Comparison of ENCODE assay signal across 11 cellular contexts in the genomic region with DNA sequence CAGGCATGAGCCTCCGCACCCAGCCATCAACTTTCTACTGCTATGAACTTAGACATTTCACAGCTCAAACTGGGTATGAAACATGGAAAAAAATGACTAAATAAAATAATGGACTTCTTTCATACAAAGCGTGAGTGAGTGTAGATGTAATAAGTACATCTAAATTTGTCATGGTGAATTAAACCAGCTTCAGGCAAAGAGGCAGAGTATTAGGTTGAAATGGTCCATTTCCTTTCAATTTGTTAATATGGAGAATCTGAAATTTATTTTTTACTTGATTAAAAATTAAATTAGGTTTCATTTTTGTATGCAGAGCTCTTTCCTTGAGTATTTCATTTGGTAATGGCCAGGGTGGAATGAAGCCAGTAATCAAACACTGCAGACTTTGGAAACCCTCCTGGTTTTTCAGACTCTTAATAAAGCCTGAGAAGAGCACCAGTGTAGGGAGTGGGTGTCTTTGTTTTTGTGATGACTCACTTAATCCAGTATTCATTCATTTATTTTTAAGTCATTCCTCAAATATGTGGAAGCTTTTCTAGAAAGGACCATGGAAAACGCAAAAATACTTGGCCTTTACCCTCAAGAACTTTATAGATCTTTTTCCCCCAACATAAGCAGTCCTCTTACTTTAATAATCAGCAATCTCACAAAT. TPM values are rescaled to one million over a fixed set of nuclear protein-coding genes. Genes with fewer than 3 reads are reported as not detected.
DNase-seq lines count a peak whose midpoint lies in the region; ATAC-seq and TF ChIP-seq lines count a peak whose summit lies in the region.
"Had no signal": no experiment of that assay in that cellular context is flagged by ENCODE, and none has a peak within 500 bp of the region (broad histone marks: within the 10 kb centered on the region; RNA-seq: fewer than 3 reads in every experiment).

No MANE protein-coding gene starts in this region.

- intact Hi-C loops in transverse colon (cut with DNase I; ENCODE audit: low total_unique reads) = no loop called here

- H3K27ac ChIP-seq in caudate nucleus (ENCODE audit: low read depth, low read length) = peak overlapping the region; percentile 55
- H3K27ac ChIP-seq in transverse colon = peak overlapping the region; percentile 63 to 73 (median 64)
- H3K27ac ChIP-seq: WERI-Rb-1 had no signal

- H3K4me3 ChIP-seq in kidney epithelial cell (ENCODE audit: low read depth, low read length) (no peak overlapping the region), transverse colon (no peak overlapping the region)

- in situ Hi-C loops in transverse colon (cut with MboI; ENCODE audit: low pct_ligation_motif_present in 1 of 4, low pct_unique_long_range_greater_than_20kb in 1 of 4, low sequenced_read_pairs in 3 of 4) = no loop called here
- in situ Hi-C loops in GM13976 (cut with MboI; ENCODE audit: low sequenced_read_pairs, unreplicated experiment) = no loop called here

- no peak for TF ChIP-seq EP300 in transverse colon (IDR thresholded peaks at IDR 0.05; ENCODE audit: low read depth)

- ATAC-seq in GM21619 (IDR thresholded peaks at IDR 0.05; ENCODE audit: unreplicated experiment) = no peak

- peaks cover 0 to 28% (median 5%) of the 10 kb centered on the region in 4 donors for H3K4me1 ChIP-seq in transverse colon

- H3K9me3 ChIP-seq in transverse colon = no peaks in the 10 kb centered on the region

- TF ChIP-seq CTCF in kidney epithelial cell (IDR thresholded peaks at IDR 0.05; ENCODE audit: insufficient read depth, low read length, poor library complexity, severe bottlenecking) (no peak), transverse colon (IDR thresholded peaks at IDR 0.05) (no peak), GM13976 (IDR thresholded peaks at IDR 0.05; ENCODE audit: borderline replicate concordance, control extremely low read depth, extremely low read depth, insufficient read depth, missing control alignments) (no peak)

- H3K36me3 ChIP-seq in kidney epithelial cell (ENCODE audit: control insufficient read depth, insufficient read depth, low read length) (no peaks in the 10 kb centered on the region), transverse colon (peaks cover 0 to 7% (median 0%) of the 10 kb centered on the region in 4 donors)
- H3K36me3 ChIP-seq: WERI-Rb-1 had no signal

- DNase-seq in HS-5 (ENCODE audit: low read depth) = peak; percentile 74
- peak in 1 of 61 donors; percentile 46 for DNase-seq in caudate nucleus (lab: John Stamatoyannopoulos, UW)
- peak; percentile 48 for DNase-seq in kidney epithelial cell (ENCODE audit: low read depth)
- DNase-seq in transverse colon = no peak
- no peak for DNase-seq in GM13976 (ENCODE audit: low spot score)
- DNase-seq in activated CD4-positive, CD25-positive, alpha-beta regulatory T cell (lab: John Stamatoyannopoulos, UW) = no peak
- no peak for DNase-seq in activated T-cell treated with anti-CD3 and anti-CD28 coated beads, Interleukin-2, amount 50 U/mL, for 1 hour
- DNase-seq: immature natural killer cell, NCI-H526 treated with DMSO at 0.1 percent for 48 hours, WERI-Rb-1 had no signal

- 66 to 78% methylated on average over 2 to 3 of the region's 3 CpGs for WGBS in transverse colon (ENCODE audit: low coverage in 1 of 2), 2 donors

- H3K27me3 ChIP-seq in kidney epithelial cell (ENCODE audit: control insufficient read depth, insufficient read depth, low read length) (no peaks in the 10 kb centered on the region), transverse colon (no peaks in the 10 kb centered on the region)

- no peak for TF ChIP-seq POLR2A in transverse colon (IDR thresholded peaks at IDR 0.05)

RNA-seq across cellular contexts. Expression of a gene that starts 49.2 kb away (rescaled TPM):
- total RNA-seq in kidney epithelial cell = 0.92 and 1.0 TPM in 2 replicates
- 1 to 10 TPM in 3 of 4 donors, under 1 TPM in 1; 0.40 to 2.3 (median 2.2) TPM for total RNA-seq in transverse colon

Comparison
In these comparisons a context has a peak if more than half of its experiments do, and no peak if none do; other contexts are left out.
1. DNase-seq: peak in HS-5 (single experiment) and kidney epithelial cell (single experiment); none in transverse colon (single experiment), GM13976 (single experiment), activated CD4-positive, CD25-positive, alpha-beta regulatory T cell (0 of 4) and activated T-cell treated with anti-CD3 and anti-CD28 coated beads, Interleukin-2, amount 50 U/mL, for 1 hour (single experiment).